ENCODE assay signal across 19 cellular contexts in the genomic region with DNA sequence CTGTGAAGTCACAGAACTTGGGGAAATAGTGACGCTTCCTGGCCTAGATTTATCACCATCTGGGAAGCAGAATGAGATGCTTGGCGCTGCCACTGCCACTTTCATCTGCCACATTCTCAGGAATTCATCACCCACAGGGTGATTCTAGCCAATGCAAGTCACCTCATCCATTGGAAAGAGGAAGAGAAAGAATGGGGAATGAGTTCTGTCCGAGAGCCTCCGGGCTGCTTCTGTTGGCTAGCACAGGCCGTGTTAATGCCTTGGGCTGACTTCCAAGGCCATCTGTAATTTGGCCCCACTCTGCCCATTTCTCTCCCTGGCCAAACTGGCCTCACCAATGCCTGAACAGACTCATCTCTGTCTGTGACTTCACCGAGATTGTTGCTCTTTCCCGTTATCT.
DNase-seq lines count a peak whose midpoint lies in the region; ATAC-seq lines count a peak whose summit lies in the region.
"Had no signal": no experiment of that assay in that cellular context is flagged by ENCODE, and none has a peak within 500 bp of the region (broad histone marks: within the 10 kb centered on the region; RNA-seq: fewer than 3 reads in every experiment).

No MANE protein-coding gene starts in this region.

- H2AFZ ChIP-seq in GM23248, result peak overlapping the region; percentile 30; the same call in 1 of the 2 replicates

- no peaks in the 10 kb centered on the region for H3K4me1 ChIP-seq in GM23248 (ENCODE audit: insufficient read depth)

- no peak overlapping the region for H3K4me2 ChIP-seq in GM23248 (ENCODE audit: unreplicated experiment)
- H3K4me2 ChIP-seq: BLaER1 had no signal

- no peaks in the 10 kb centered on the region for H3K27me3 ChIP-seq in GM23248 (replicated peaks; ENCODE audit: insufficient read depth)
- H3K27me3 ChIP-seq: BLaER1 had no signal

- no peak overlapping the region for H3K9ac ChIP-seq in GM23248
- H3K9ac ChIP-seq: BLaER1 had no signal

- no peaks in the 10 kb centered on the region for H3K79me2 ChIP-seq in GM23248 (ENCODE audit: insufficient read depth)

- no peaks in the 10 kb centered on the region for H3K4me1 Mint-ChIP-seq in stimulated activated memory B cell treated with anti-CD40 and anti-IgM and Interleukin-4, amounts not matched to agents 10 μg/mL and 1 μg/mL and 100 μg/mL, for 72 hours
- H3K4me1 Mint-ChIP-seq: H9, IgD-negative memory B cell had no signal

- no peaks in the 10 kb centered on the region for H3F3A ChIP-seq in GM23248 (ENCODE audit: insufficient read depth)

- no peaks in the 10 kb centered on the region for H3K36me3 ChIP-seq in GM23248 (ENCODE audit: low read depth)
- H3K36me3 ChIP-seq: BLaER1 had no signal

- H3K4me3 ChIP-seq in GM23248, result no peak overlapping the region
- H3K4me3 ChIP-seq: BLaER1 had no signal

- no peak overlapping the region for H3K27ac Mint-ChIP-seq in stimulated activated memory B cell treated with anti-CD40 and anti-IgM and Interleukin-4, amounts not matched to agents 10 μg/mL and 1 μg/mL and 100 μg/mL, for 72 hours
- H3K27ac Mint-ChIP-seq: CD14-positive monocyte; CD4-positive, alpha-beta memory T cell; H9; IgD-negative memory B cell had no signal

- 9 to 12% methylated on average over 7 of the region's 7 CpGs for WGBS in GM23248 (ENCODE audit: low coverage in 1 of 2, low lambda C conversion rate in 2 of 2, missing lambda C conversion rate in 2 of 2), 2 experiments

- H4K20me1 ChIP-seq in GM23248 (ENCODE audit: insufficient read depth), result no peaks in the 10 kb centered on the region
- H4K20me1 ChIP-seq: BLaER1 had no signal

- H3K27me3 Mint-ChIP-seq in stimulated activated memory B cell treated with anti-CD40 and anti-IgM and Interleukin-4, amounts not matched to agents 10 μg/mL and 1 μg/mL and 100 μg/mL, for 72 hours, result peaks cover 21% of the 10 kb centered on the region
- H3K27me3 Mint-ChIP-seq: IgD-negative memory B cell had no signal

- no peak for ATAC-seq in stimulated activated memory B cell treated with anti-CD40 and anti-IgM and Interleukin-4, amounts not matched to agents 10 μg/mL and 1 μg/mL and 100 μg/mL, for 72 hours
- ATAC-seq: HepG2 had no signal

- no peaks in the 10 kb centered on the region for H3K9me3 Mint-ChIP-seq in stimulated activated memory B cell treated with anti-CD40 and anti-IgM and Interleukin-4, amounts not matched to agents 10 μg/mL and 1 μg/mL and 100 μg/mL, for 72 hours
- H3K9me3 Mint-ChIP-seq: CD4-positive, alpha-beta memory T cell; H9; IgD-negative memory B cell had no signal

- no peak overlapping the region for H3K27ac ChIP-seq in GM23248
- H3K27ac ChIP-seq: BLaER1 had no signal

- no peaks in the 10 kb centered on the region for H3K9me3 ChIP-seq in GM23248 (ENCODE audit: low read depth)

- H3K36me3 Mint-ChIP-seq in stimulated activated memory B cell treated with anti-CD40 and anti-IgM and Interleukin-4, amounts not matched to agents 10 μg/mL and 1 μg/mL and 100 μg/mL, for 72 hours, result no peaks in the 10 kb centered on the region
- H3K36me3 Mint-ChIP-seq: CD14-positive monocyte; CD4-positive, alpha-beta memory T cell had no signal

- no peak overlapping the region for H3K4me3 Mint-ChIP-seq in stimulated activated memory B cell treated with anti-CD40 and anti-IgM and Interleukin-4, amounts not matched to agents 10 μg/mL and 1 μg/mL and 100 μg/mL, for 72 hours
- H3K4me3 Mint-ChIP-seq: CD14-positive monocyte; CD4-positive, alpha-beta memory T cell; H9; IgD-negative memory B cell had no signal

- peak; percentile 11 for DNase-seq in GM23248
- peak; percentile 11 to 52 for DNase-seq in cerebellar nuclear complex (lab: John Stamatoyannopoulos, UW)
- DNase-seq in medulla oblongata (ENCODE audit: extremely low spot score), result peak; percentile 7
- no peak for DNase-seq in NCI-H774 (lab: John Stamatoyannopoulos, UW)
- no peak for DNase-seq in NCI-H2227 (lab: John Stamatoyannopoulos, UW; ENCODE audit: unreplicated experiment)
- no peak for DNase-seq in pons (ENCODE audit: low spot score)
- DNase-seq: ACHN; CD4-positive, alpha-beta memory T cell; DMS153; DMS79; GF-D8; GOT3; H9; KBM-7 had no signal

- no peaks in the 10 kb centered on the region for H3K9me2 ChIP-seq in GM23248 (ENCODE audit: insufficient read depth)

- in situ Hi-C loops in GM23248 (cut with MboI), result no loop called here

Comparison
In these comparisons a context has a peak if more than half of its experiments do, and no peak if none do; other contexts are left out.
1. DNase-seq: peak in GM23248 (single experiment), cerebellar nuclear complex (2 of 2) and medulla oblongata (single experiment); none in NCI-H774 (single experiment), NCI-H2227 (single experiment) and pons (single experiment).